ENCODE assay signal across 8 cellular contexts in the genomic region with DNA sequence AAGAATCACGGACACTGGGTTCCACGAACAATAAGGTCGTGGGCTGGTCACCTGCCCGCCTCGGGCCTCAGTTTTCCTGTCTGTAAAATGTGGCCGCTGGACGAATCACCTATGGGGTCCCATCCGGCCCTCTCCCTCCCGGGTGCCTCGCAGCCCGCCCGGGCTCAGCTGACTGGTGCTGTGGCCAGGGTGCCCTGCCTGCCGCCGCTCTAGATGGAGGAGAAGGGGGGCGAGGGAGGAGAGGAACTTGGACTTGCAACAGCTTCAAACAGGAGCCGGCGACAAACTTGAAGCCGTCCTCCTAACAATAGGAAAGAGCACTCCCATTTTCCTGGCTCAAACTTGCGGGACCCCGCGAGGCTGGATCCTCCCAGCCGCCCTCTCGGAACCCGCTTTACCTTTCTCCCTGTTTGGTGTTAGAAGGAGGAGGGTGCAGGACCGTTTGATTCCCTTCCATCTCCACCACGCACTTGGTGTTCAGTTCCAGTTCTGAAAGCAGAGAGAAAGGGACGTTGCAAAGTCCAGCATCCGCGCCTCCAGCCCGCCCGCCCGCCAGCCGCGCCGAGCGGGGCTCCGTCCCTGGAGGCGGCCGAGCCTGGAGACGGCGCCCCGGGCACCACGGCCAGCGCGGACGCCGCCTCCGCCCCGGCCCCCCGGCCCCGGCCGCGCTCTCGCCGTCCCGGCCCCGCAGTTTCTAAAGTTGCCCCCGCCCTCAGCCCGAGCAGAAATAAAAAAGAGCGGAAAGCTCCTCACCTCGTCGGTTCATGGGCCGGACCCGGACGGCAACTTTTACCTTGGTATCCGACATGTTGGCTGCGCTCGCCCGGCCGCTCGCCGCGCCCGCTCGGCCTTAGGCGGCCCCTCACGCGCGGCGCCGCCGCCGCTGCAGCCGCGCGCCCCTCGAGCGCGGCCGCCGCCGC. TPM values are rescaled to one million over a fixed set of nuclear protein-coding genes. Genes with fewer than 3 reads are reported as not detected.
DNase-seq lines count a peak whose midpoint lies in the region; ATAC-seq and TF ChIP-seq lines count a peak whose summit lies in the region.

No MANE protein-coding gene starts in this region.

- intact Hi-C loops in breast epithelium (cut with DNase I; ENCODE audit: low total_unique reads) (no loop called here), sciatic nerve (cut with DNase I) (no loop called here)

- H3K9ac ChIP-seq in NT2/D1 (ENCODE audit: insufficient read length, low read depth) (peak overlapping the region; percentile 77), iPS-20b (ENCODE audit: low read depth, low read length) (peak overlapping the region; percentile 86)

- ATAC-seq in GM18505 (IDR thresholded peaks at IDR 0.05; ENCODE audit: unreplicated experiment) (peak; percentile 28), HG02973 (IDR thresholded peaks at IDR 0.05; ENCODE audit: unreplicated experiment) (peak; percentile 19), sciatic nerve (peak; percentile 72)

- peak overlapping the region; percentile 62 for H3K4me3 ChIP-seq in NT2/D1 (ENCODE audit: insufficient read length, low read depth)
- peak overlapping the region; percentile 65 to 82 (median 69) for H3K4me3 ChIP-seq in breast epithelium
- H3K4me3 ChIP-seq in iPS-20b (ENCODE audit: low read length), result peak overlapping the region; percentile 76

- H3K27ac ChIP-seq in breast epithelium (peak overlapping the region; percentile 84 to 98), iPS-20b (ENCODE audit: low read length) (no peak overlapping the region)

- H3K36me3 ChIP-seq in NT2/D1 (ENCODE audit: insufficient read depth, insufficient read length, low read length) (peaks cover 11% of the 10 kb centered on the region), breast epithelium (no peaks in the 10 kb centered on the region), iPS-20b (ENCODE audit: insufficient read depth, low read depth, low read length) (peaks cover 7% of the 10 kb centered on the region; the same call in 1 of the 2 replicates)

- H3K4me1 ChIP-seq in NT2/D1 (ENCODE audit: insufficient read depth, insufficient read length) (no peaks in the 10 kb centered on the region), breast epithelium (no peaks in the 10 kb centered on the region), iPS-20b (ENCODE audit: insufficient read depth, low read length) (peaks cover 21% of the 10 kb centered on the region)

- H3K9me3 ChIP-seq in NT2/D1 (ENCODE audit: insufficient read depth, low read length) (no peaks in the 10 kb centered on the region), breast epithelium (no peaks in the 10 kb centered on the region), iPS-20b (ENCODE audit: insufficient read depth, low read depth, low read length) (no peaks in the 10 kb centered on the region)

- peak; percentile 67 for DNase-seq in AG20443 (ENCODE audit: low spot score)
- DNase-seq in NT2/D1 (ENCODE audit: low read depth, low spot score), result no peak
- peak; percentile 61 to 67 for DNase-seq in breast epithelium (ENCODE audit: low spot score in 2 of 2)
- peak; percentile 73 for DNase-seq in sciatic nerve (ENCODE audit: low spot score)
- no peak for DNase-seq in GOT3 (lab: John Stamatoyannopoulos, UW)

- no peak for TF ChIP-seq CTCF in breast epithelium (IDR thresholded peaks at IDR 0.05)

- TF ChIP-seq POLR2A in GM18505 (IDR thresholded peaks at IDR 0.05; ENCODE audit: borderline replicate concordance, extremely low read depth, insufficient read depth, insufficient read length), result no peak
- TF ChIP-seq POLR2A in breast epithelium (IDR thresholded peaks at IDR 0.05), result no peak

- H3K27me3 ChIP-seq in NT2/D1 (ENCODE audit: insufficient read depth, insufficient read length), result peaks cover 14% of the 10 kb centered on the region
- H3K27me3 ChIP-seq in breast epithelium, result no peaks in the 10 kb centered on the region
- H3K27me3 ChIP-seq in iPS-20b (ENCODE audit: insufficient read depth, low read length), result peaks cover 13% of the 10 kb centered on the region

RNA-seq across cellular contexts. Expression of a gene that starts 0.5 kb away (rescaled TPM):
- total RNA-seq in breast epithelium, result 10 to 100 TPM; 40.0 to 60.4 (median 49.6) TPM
- 72.8 TPM for total RNA-seq in sciatic nerve

Comparison
In these comparisons a context has a peak if more than half of its experiments do, and no peak if none do; other contexts are left out.
1. DNase-seq: peak in AG20443 (single experiment), breast epithelium (2 of 2) and sciatic nerve (single experiment); none in NT2/D1 (single experiment) and GOT3 (single experiment).
2. ATAC-seq: peak in every context shown above with its lines; median percentile 72 in sciatic nerve; 28 in GM18505; 19 in HG02973.
3. Peak in every context shown above with its lines, with median percentiles within 50 percentile points of each other: H3K4me3 ChIP-seq.